ENCODE assay signal across 16 cellular contexts in the genomic region with DNA sequence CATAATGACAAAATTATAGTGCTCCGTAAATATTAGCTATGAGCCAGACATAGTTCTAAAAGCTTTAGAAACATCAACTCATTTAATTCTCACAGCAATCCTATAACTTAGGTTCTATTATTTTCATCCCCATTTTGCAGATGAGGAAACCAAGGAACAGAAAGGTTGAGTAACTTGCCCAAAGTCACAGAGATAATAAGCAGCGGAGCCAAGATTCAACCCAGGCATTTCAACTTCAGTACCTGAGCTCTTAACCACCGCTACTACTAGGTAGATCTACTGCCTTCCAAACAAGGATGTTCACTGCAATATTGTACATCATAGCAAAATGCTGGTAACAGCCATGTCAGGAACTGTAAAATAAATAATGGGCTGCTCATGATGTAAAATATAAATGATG. TPM values are rescaled to one million over a fixed set of nuclear protein-coding genes. Genes with fewer than 3 reads are reported as not detected.
DNase-seq lines count a peak whose midpoint lies in the region; ATAC-seq, FAIRE-seq and TF ChIP-seq lines count a peak whose summit lies in the region.
"Had no signal": no experiment of that assay in that cellular context is flagged by ENCODE, and none has a peak within 500 bp of the region (broad histone marks: within the 10 kb centered on the region; RNA-seq: fewer than 3 reads in every experiment).

No MANE protein-coding gene starts in this region.

- WGBS in A549 (ENCODE audit: missing lambda C conversion rate): 88% methylated on average over 3 of the region's 3 CpGs

- H3K27me3 ChIP-seq in DND-41 (ENCODE audit: insufficient read depth, low read length, poor library complexity): no peaks in the 10 kb centered on the region
- no peaks in the 10 kb centered on the region for H3K27me3 ChIP-seq in muscle layer of duodenum (ENCODE audit: low read depth, low read length)
- no peaks in the 10 kb centered on the region for H3K27me3 ChIP-seq in gastrocnemius medialis

- no peak overlapping the region for H3K4me3 ChIP-seq in A549
- H3K4me3 ChIP-seq in DND-41 (ENCODE audit: low read depth in 1 of 2, low read length in 2 of 2): peak overlapping the region; percentile 2 to 64; a peak in 3 of 4 replicates
- H3K4me3 ChIP-seq in muscle layer of duodenum (ENCODE audit: low read depth in 1 of 2, low read length in 2 of 2): peak overlapping the region; percentile 26 to 32
- peak overlapping the region in 2 of 4 donors; percentile 26 to 44 for H3K4me3 ChIP-seq in gastrocnemius medialis
- H3K4me3 ChIP-seq: GM23338 had no signal

- no peak for TF ChIP-seq RAD21 in A549 (conservative IDR thresholded peaks at IDR 0.05 in 1 of 2, IDR thresholded peaks at IDR 0.05 in 1 of 2)

- CTCF ChIA-PET in A549 (lab: Yijun Ruan, JAX): interaction anchor here (0.9 kb wide), 1 partner anchor 76 kb away, joined by 3 read pairs; no protein-coding TSS in a partner anchor
- CTCF ChIA-PET in activated CD4-positive, alpha-beta memory T cell treated with anti-CD3 and anti-CD28 coated beads for 36 hours (lab: Charles Lee): interaction anchor here (1.0 to 1.4 kb wide), 6 partner anchors 11 to 75 kb away, joined by 3 to 4 read pairs (median 3); no protein-coding TSS in a partner anchor

- H3K27ac ChIP-seq in A549 (no peak overlapping the region), DND-41 (ENCODE audit: low read length) (peak overlapping the region; percentile 94), muscle layer of duodenum (ENCODE audit: low read length) (no peak overlapping the region), gastrocnemius medialis (no peak overlapping the region)

- H3K4me2 ChIP-seq in A549 (no peak overlapping the region), DND-41 (ENCODE audit: insufficient read depth, low read length) (peak overlapping the region; percentile 75)
- H3K4me2 ChIP-seq: GM23338 had no signal

- intact Hi-C loops in activated CD4-positive, alpha-beta memory T cell treated with anti-CD3 and anti-CD28 coated beads for 36 hours (cut with micrococcal nuclease): no loop called here
- intact Hi-C loops in gastrocnemius medialis (cut with DNase I; ENCODE audit: low total_unique reads): no loop called here

- H3K4me1 Mint-ChIP-seq in activated CD4-positive, alpha-beta memory T cell treated with anti-CD3 and anti-CD28 coated beads for 36 hours (ENCODE audit: low read depth): peaks cover 71% of the 10 kb centered on the region

- FAIRE-seq in A549 (lab: Jason Lieb, UNC): no peak
- FAIRE-seq: islet of Langerhans, TTC549 had no signal

- H3K27ac Mint-ChIP-seq in activated CD4-positive, alpha-beta memory T cell treated with anti-CD3 and anti-CD28 coated beads for 36 hours: peak overlapping the region; percentile 92
- H3K27ac Mint-ChIP-seq: GM23338, nephron progenitor cell had no signal

- peaks cover 49% of the 10 kb centered on the region for H3K36me3 ChIP-seq in DND-41 (ENCODE audit: insufficient read depth, low read length)
- no peaks in the 10 kb centered on the region for H3K36me3 ChIP-seq in muscle layer of duodenum (ENCODE audit: control insufficient read depth in 1 of 2, insufficient read depth in 2 of 2, low read length in 2 of 2)
- H3K36me3 ChIP-seq in gastrocnemius medialis: no peaks in the 10 kb centered on the region

- peaks cover 34% of the 10 kb centered on the region for H3K36me3 Mint-ChIP-seq in activated CD4-positive, alpha-beta memory T cell treated with anti-CD3 and anti-CD28 coated beads for 36 hours

- H3K79me2 ChIP-seq in DND-41 (ENCODE audit: insufficient read depth, low read length): peaks cover 100% of the 10 kb centered on the region

- no peak for DNase-seq in A549 (ENCODE audit: low read depth in 1 of 2, low spot score in 1 of 2)
- no peak for DNase-seq in DND-41
- DNase-seq in activated CD4-positive, alpha-beta memory T cell treated with anti-CD3 and anti-CD28 coated beads for 36 hours: peak; percentile 16
- DNase-seq in NCI-H1417 treated with DMSO at 0.1 percent for 48 hours (lab: John Stamatoyannopoulos, UW): no peak
- DNase-seq in gastrocnemius medialis: no peak
- no peak for DNase-seq in effector CD8-positive, alpha-beta T cell (lab: John Stamatoyannopoulos, UW)
- DNase-seq: activated effector memory CD4-positive, alpha-beta T cell treated with anti-CD3 and anti-CD28 coated beads, Interleukin-2, amount 50 U/mL, for 16 hours; NCI-H1105 treated with DMSO at 0.1 percent for 48 hours; NCI-H446; nephron progenitor cell; RPMI8226 had no signal

- H4K20me1 ChIP-seq in DND-41 (ENCODE audit: insufficient read depth, low read length): peaks cover 42% of the 10 kb centered on the region

- peak overlapping the region; percentile 73; the same call in 1 of the 2 replicates for H3K9ac ChIP-seq in DND-41 (ENCODE audit: low read depth, low read length)

- TF ChIP-seq EP300 in A549 (IDR thresholded peaks at IDR 0.05): no peak

- in situ Hi-C loops in gastrocnemius medialis (cut with MboI; ENCODE audit: low sequenced_read_pairs in 4 of 4): loop anchor here in 1 of 4 donors (10.0 kb wide), 1 partner anchor 76 kb away; no protein-coding TSS in a partner anchor

- no peaks in the 10 kb centered on the region for H3K9me3 Mint-ChIP-seq in activated CD4-positive, alpha-beta memory T cell treated with anti-CD3 and anti-CD28 coated beads for 36 hours
- H3K9me3 Mint-ChIP-seq: GM23338, nephron progenitor cell had no signal

- ATAC-seq in A549: no peak
- ATAC-seq in DND-41 (ENCODE audit: insufficient read depth, low read depth): no peak
- ATAC-seq in gastrocnemius medialis: no peak
- ATAC-seq in HG03460 (IDR thresholded peaks at IDR 0.05; ENCODE audit: unreplicated experiment): no peak
- ATAC-seq: GM23338 had no signal

- no peak for TF ChIP-seq CTCF in A549 (IDR thresholded peaks at IDR 0.05)
- no peak for TF ChIP-seq CTCF in DND-41 (IDR thresholded peaks at IDR 0.05; ENCODE audit: borderline replicate concordance, extremely low read depth, low read length, poor library complexity, severe bottlenecking)
- no peak for TF ChIP-seq CTCF in gastrocnemius medialis (IDR thresholded peaks at IDR 0.05 in 4 of 5, conservative IDR thresholded peaks at IDR 0.05 in 1 of 5)

- H3K9me3 ChIP-seq in A549: no peaks in the 10 kb centered on the region
- no peaks in the 10 kb centered on the region for H3K9me3 ChIP-seq in DND-41 (ENCODE audit: insufficient read depth, low read length, severe bottlenecking)
- H3K9me3 ChIP-seq in muscle layer of duodenum (ENCODE audit: control insufficient read depth in 1 of 2, low read length in 2 of 2): no peaks in the 10 kb centered on the region
- H3K9me3 ChIP-seq in gastrocnemius medialis: no peaks in the 10 kb centered on the region

- H2AFZ ChIP-seq in DND-41 (ENCODE audit: low read depth, low read length): no peak overlapping the region
- H2AFZ ChIP-seq: GM23338 had no signal

- no peaks in the 10 kb centered on the region for H3K27me3 Mint-ChIP-seq in activated CD4-positive, alpha-beta memory T cell treated with anti-CD3 and anti-CD28 coated beads for 36 hours

- no peak for TF ChIP-seq POLR2A in A549 (IDR thresholded peaks at IDR 0.05; ENCODE audit: low read length)
- no peak for TF ChIP-seq POLR2A in gastrocnemius medialis (IDR thresholded peaks at IDR 0.05)

- POLR2A ChIA-PET in A549 (lab: Yijun Ruan, JAX): no interaction called here
- POLR2A ChIA-PET in activated CD4-positive, alpha-beta memory T cell treated with anti-CD3 and anti-CD28 coated beads for 36 hours (lab: Charles Lee): interaction anchor here (1.0 to 6.8 kb wide), 4 partner anchors 29 to 82 kb away, joined by 3 to 87 read pairs (median 4); partner anchors contain the start of genes ELF1 and WBP4

- H3K4me1 ChIP-seq in A549 (peaks cover 25% of the 10 kb centered on the region; the same call in 2 of the 3 replicates), DND-41 (ENCODE audit: insufficient read depth, low read length) (peaks cover 96% of the 10 kb centered on the region), muscle layer of duodenum (ENCODE audit: control insufficient read depth in 1 of 2, insufficient read depth in 2 of 2, low read length in 2 of 2) (peaks cover 17 to 31% of the 10 kb centered on the region in 2 donors), gastrocnemius medialis (peaks cover 53 to 77% of the 10 kb centered on the region in 2 donors)

- H3K4me3 Mint-ChIP-seq in activated CD4-positive, alpha-beta memory T cell treated with anti-CD3 and anti-CD28 coated beads for 36 hours: peak overlapping the region; percentile 81
- H3K4me3 Mint-ChIP-seq: GM23338, nephron progenitor cell had no signal

TF ChIP-seq in A549, 52 proteins besides CTCF, POLR2A, EP300 and RAD21:
- TF ChIP-seq ESRRA (IDR thresholded peaks at IDR 0.05; ENCODE audit: borderline replicate concordance, low read length): no peak
- no peak for TF ChIP-seq EHMT2 (IDR thresholded peaks at IDR 0.05; ENCODE audit: low read depth)
- TF ChIP-seq JUN (IDR thresholded peaks at IDR 0.05): no peak
- TF ChIP-seq KDM1A (IDR thresholded peaks at IDR 0.05; ENCODE audit: low read depth): peak; percentile 45; the same call in 1 of the 2 replicates
- no peak for TF ChIP-seq CEBPB (IDR thresholded peaks at IDR 0.05)
- no peak for TF ChIP-seq HES2 (IDR thresholded peaks at IDR 0.05)
- no peak for TF ChIP-seq ZNF302 (CRISPR knock-in tag; IDR thresholded peaks at IDR 0.05)

RNA-seq across cellular contexts. Expression of gene ELF1, which starts 39.9 kb away (rescaled TPM):
- polyA plus RNA-seq in A549 (2011; rRNA removed) (40.5 and 45.0 TPM in 2 replicates), A549 (2017; fragmentation: RNase III; extraction: RNeasy Plus Mini Kit Qiagen cat#74134 plus additional on column Dnase treatment) (21.4 to 27.1 TPM (median 24.9 TPM) in 3 replicates)
- polyA plus RNA-seq in A549 (2012; cell fraction: cytosol; rRNA removed): 7.7 and 10.1 TPM in 2 replicates
- polyA plus RNA-seq in A549 (2012; cell fraction: nucleus; rRNA removed): 7.4 and 7.7 TPM in 2 replicates
- 26.2 and 30.5 TPM in 2 replicates for polyA minus RNA-seq in A549 (2011; rRNA and poly(A)+ RNA removed)
- 10 to 100 TPM; 70.8 to 71.2 TPM for total RNA-seq in activated CD4-positive, alpha-beta memory T cell treated with anti-CD3 and anti-CD28 coated beads for 36 hours
- total RNA-seq in gastrocnemius medialis: 10 to 100 TPM; 24.8 to 48.7 (median 33.7) TPM
